In genomic region chr1:180959620-180960019, GRCh38 we compare ENCODE assay signal across 1 cellular context. TPM values are rescaled to one million over a fixed set of nuclear protein-coding genes. Genes with fewer than 3 reads are reported as not detected.
"Had no signal": no experiment of that assay in that cellular context is flagged by ENCODE, and none has a peak within 500 bp of the region (broad histone marks: within the 10 kb centered on the region; RNA-seq: fewer than 3 reads in every experiment).

No MANE protein-coding gene starts in this region.

RNA-seq across cellular contexts. Expression of gene KIAA1614, which starts 46.9 kb away (rescaled TPM):
- total RNA-seq: activated naive CD4-positive, alpha-beta T cell treated with anti-CD3 and anti-CD28 coated beads for 36 hours had no signal
